ENCODE assay signal across 25 cellular contexts in genomic region chr16:69114346-69114975, GRCh38. TPM values are rescaled to one million over a fixed set of nuclear protein-coding genes. Genes with fewer than 3 reads are reported as not detected.
"Had no signal": no experiment of that assay in that cellular context is flagged by ENCODE, and none has a peak within 500 bp of the region (broad histone marks: within the 10 kb centered on the region; RNA-seq: fewer than 3 reads in every experiment).

No MANE protein-coding gene starts in this region.

- H3K27me3 Mint-ChIP-seq: activated naive CD8-positive, alpha-beta T cell treated with anti-CD3 and anti-CD28 coated beads, Interleukin-2, amount 10 ng/mL, durations not matched to agents 7 days and 5 days had no signal

- H3K27ac ChIP-seq: ascending aorta, cardiac muscle cell, esophagus muscularis mucosa, foreskin keratinocyte, heart left ventricle, prostate gland, transverse colon had no signal

- H3K27me3 ChIP-seq: ascending aorta, cardiac muscle cell, foreskin keratinocyte, heart left ventricle, transverse colon had no signal

- H3K4me1 ChIP-seq: foreskin keratinocyte, prostate gland had no signal

- H3K9me3 ChIP-seq: ascending aorta, esophagus muscularis mucosa, heart left ventricle, prostate gland, transverse colon had no signal

- H3K4me3 ChIP-seq: ascending aorta, cardiac muscle cell, esophagus muscularis mucosa, heart left ventricle, prostate gland, transverse colon had no signal

- H3K4me1 Mint-ChIP-seq: activated naive CD4-positive, alpha-beta T cell treated with anti-CD3 and anti-CD28 coated beads, Interleukin-2, amount 10 ng/mL, durations not matched to agents 7 days and 5 days had no signal

- H3K27ac Mint-ChIP-seq: activated naive CD8-positive, alpha-beta T cell treated with anti-CD3 and anti-CD28 coated beads, Interleukin-2, amount 10 ng/mL, durations not matched to agents 7 days and 5 days; activated T-cell treated with anti-CD3 and anti-CD28 coated beads, Interleukin-2, amount 50 U/mL, for 24 hours; brain; memory B cell had no signal

- DNase-seq: activated CD4-positive, alpha-beta T cell treated with anti-CD3 and anti-CD28 coated beads for 4 hours; activated CD4-positive, alpha-beta T cell treated with anti-CD3 and anti-CD28 coated beads, Interleukin-2, amount 50 U/mL, for 4 hours; activated CD8-positive, alpha-beta memory T cell treated with anti-CD3 and anti-CD28 coated beads for 24 hours; activated CD8-positive, alpha-beta memory T cell treated with anti-CD3 and anti-CD28 coated beads, Interleukin-2, amount 50 U/mL, for 4 hours; activated gamma-delta T cell; activated naive CD4-positive, alpha-beta T cell treated with anti-CD3 and anti-CD28 coated beads, Interleukin-2, amount 10 ng/mL, durations not matched to agents 7 days and 5 days; activated T-cell treated with anti-CD3 and anti-CD28 coated beads, Interleukin-2, amount 50 U/mL, for 24 hours; foreskin keratinocyte; heart left ventricle; hypothalamus; immature natural killer cell; kidney; left colon; naive thymus-derived CD8-positive, alpha-beta T cell; retina; stimulated activated naive CD4-positive, alpha-beta T cell treated with Interleukin-2 at 50 U/mL for 16 hours; T-helper 1 cell; transverse colon had no signal

- H3K4me3 Mint-ChIP-seq: activated naive CD4-positive, alpha-beta T cell treated with anti-CD3 and anti-CD28 coated beads, Interleukin-2, amount 10 ng/mL, durations not matched to agents 7 days and 5 days; activated naive CD8-positive, alpha-beta T cell treated with anti-CD3 and anti-CD28 coated beads, Interleukin-2, amount 10 ng/mL, durations not matched to agents 7 days and 5 days; activated T-cell treated with anti-CD3 and anti-CD28 coated beads, Interleukin-2, amount 50 U/mL, for 24 hours; brain; immature natural killer cell; memory B cell; naive thymus-derived CD8-positive, alpha-beta T cell had no signal

- H3K9me3 Mint-ChIP-seq: activated naive CD4-positive, alpha-beta T cell treated with anti-CD3 and anti-CD28 coated beads, Interleukin-2, amount 10 ng/mL, durations not matched to agents 7 days and 5 days; activated naive CD8-positive, alpha-beta T cell treated with anti-CD3 and anti-CD28 coated beads, Interleukin-2, amount 10 ng/mL, durations not matched to agents 7 days and 5 days; activated T-cell treated with anti-CD3 and anti-CD28 coated beads, Interleukin-2, amount 50 U/mL, for 24 hours; brain; immature natural killer cell; memory B cell; naive thymus-derived CD8-positive, alpha-beta T cell had no signal

- ATAC-seq: foreskin keratinocyte; heart left ventricle; left colon; naive thymus-derived CD8-positive, alpha-beta T cell had no signal

RNA-seq across cellular contexts. Expression of gene HAS3, which starts 9.0 kb away (rescaled TPM):
- total RNA-seq: ascending aorta had no signal
- polyA plus RNA-seq: cardiac muscle cell had no signal
